In genomic region chr22:46046299-46046685, GRCh38 we compare ENCODE assay signal across 10 cellular contexts.
DNase-seq lines count a peak whose midpoint lies in the region; ATAC-seq and TF ChIP-seq lines count a peak whose summit lies in the region.
"Had no signal": no experiment of that assay in that cellular context is flagged by ENCODE, and none has a peak within 500 bp of the region (broad histone marks: within the 10 kb centered on the region; RNA-seq: fewer than 3 reads in every experiment).

No MANE protein-coding gene starts in this region.

- no peak for TF ChIP-seq POLR2A in transverse colon (IDR thresholded peaks at IDR 0.05)

- H3K36me3 Mint-ChIP-seq in activated T-cell treated with anti-CD3 and anti-CD28 coated beads, Interleukin-2, amount 50 U/mL, for 4 hours (ENCODE audit: insufficient read depth): no peaks in the 10 kb centered on the region
- H3K36me3 Mint-ChIP-seq in activated T-cell treated with anti-CD3 and anti-CD28 coated beads, Interleukin-2, amount 50 U/mL, for 24 hours (ENCODE audit: low read depth): no peaks in the 10 kb centered on the region
- no peaks in the 10 kb centered on the region for H3K36me3 Mint-ChIP-seq in naive thymus-derived CD8-positive, alpha-beta T cell
- H3K36me3 Mint-ChIP-seq: activated naive CD8-positive, alpha-beta T cell had no signal

- 70% methylated on average over 5 of the region's 5 CpGs; no CpG with 5 or more reads in 1 of the 2 donors for WGBS in transverse colon (ENCODE audit: low coverage in 1 of 2), 2 donors

- peaks cover 38% of the 10 kb centered on the region for H3K4me1 Mint-ChIP-seq in activated T-cell treated with anti-CD3 and anti-CD28 coated beads, Interleukin-2, amount 50 U/mL, for 4 hours (ENCODE audit: low read depth)
- peaks cover 25% of the 10 kb centered on the region for H3K4me1 Mint-ChIP-seq in activated T-cell treated with anti-CD3 and anti-CD28 coated beads, Interleukin-2, amount 50 U/mL, for 24 hours (ENCODE audit: low read depth)
- H3K4me1 Mint-ChIP-seq in naive thymus-derived CD8-positive, alpha-beta T cell: peaks cover 6 to 63% (median 32%) of the 10 kb centered on the region in 4 donors

- no peaks in the 10 kb centered on the region for H3K36me3 ChIP-seq in transverse colon

- H3K4me3 Mint-ChIP-seq in activated T-cell treated with anti-CD3 and anti-CD28 coated beads, Interleukin-2, amount 50 U/mL, for 4 hours: peak overlapping the region; percentile 8
- H3K4me3 Mint-ChIP-seq in activated T-cell treated with anti-CD3 and anti-CD28 coated beads, Interleukin-2, amount 50 U/mL, for 24 hours: no peak overlapping the region
- H3K4me3 Mint-ChIP-seq in naive thymus-derived CD8-positive, alpha-beta T cell: peak overlapping the region in 7 of 10 donors; percentile 23 to 74 (median 70)

- peak overlapping the region in 1 of 4 donors; percentile 75 for H3K4me3 ChIP-seq in transverse colon

- no peaks in the 10 kb centered on the region for H3K9me3 Mint-ChIP-seq in activated T-cell treated with anti-CD3 and anti-CD28 coated beads, Interleukin-2, amount 50 U/mL, for 4 hours
- no peaks in the 10 kb centered on the region for H3K9me3 Mint-ChIP-seq in activated T-cell treated with anti-CD3 and anti-CD28 coated beads, Interleukin-2, amount 50 U/mL, for 24 hours
- H3K9me3 Mint-ChIP-seq in naive thymus-derived CD8-positive, alpha-beta T cell: no peaks in the 10 kb centered on the region

- no peaks in the 10 kb centered on the region for H3K27me3 ChIP-seq in transverse colon

- TF ChIP-seq CTCF in transverse colon (IDR thresholded peaks at IDR 0.05): no peak

- in situ Hi-C loops in transverse colon (cut with MboI; ENCODE audit: low pct_ligation_motif_present in 1 of 4, low pct_unique_long_range_greater_than_20kb in 1 of 4, low sequenced_read_pairs in 3 of 4): no loop called here

- no peak for TF ChIP-seq EP300 in transverse colon (IDR thresholded peaks at IDR 0.05; ENCODE audit: low read depth)

- H3K9me3 ChIP-seq in transverse colon: no peaks in the 10 kb centered on the region

- no peak for DNase-seq in activated T-cell treated with anti-CD3 and anti-CD28 coated beads, Interleukin-2, amount 50 U/mL, for 4 hours
- DNase-seq in activated T-cell treated with anti-CD3 and anti-CD28 coated beads, Interleukin-2, amount 50 U/mL, for 24 hours: no peak
- DNase-seq in epithelial cell of prostate (ENCODE audit: low read depth, low spot score) (no peak), transverse colon (peak; percentile 10), Ammon's horn (ENCODE audit: low spot score) (no peak), NCI-H226 (no peak)
- no peak for DNase-seq in naive thymus-derived CD8-positive, alpha-beta T cell
- DNase-seq: NCI-H187 treated with DMSO at 0.1 percent for 48 hours had no signal

- H3K27ac ChIP-seq in epithelial cell of prostate: peak overlapping the region; percentile 79
- peak overlapping the region; percentile 91 to 97 (median 94) for H3K27ac ChIP-seq in transverse colon

- peaks cover 32 to 60% (median 46%) of the 10 kb centered on the region in 4 donors for H3K4me1 ChIP-seq in transverse colon

- POLR2A ChIA-PET in naive thymus-derived CD8-positive, alpha-beta T cell (lab: Charles Lee): interaction anchor here (2.4 to 6.4 kb wide), 2 partner anchors 10 to 33 kb away, joined by 31 to 32 read pairs; no protein-coding TSS in a partner anchor

- ATAC-seq in activated T-cell treated with anti-CD3 and anti-CD28 coated beads, Interleukin-2, amount 50 U/mL, for 4 hours: no peak
- ATAC-seq in naive thymus-derived CD8-positive, alpha-beta T cell: no peak
- no peak for ATAC-seq in HG02678 (IDR thresholded peaks at IDR 0.05; ENCODE audit: unreplicated experiment)

- H3K27ac Mint-ChIP-seq in activated T-cell treated with anti-CD3 and anti-CD28 coated beads, Interleukin-2, amount 50 U/mL, for 24 hours: no peak overlapping the region
- peak overlapping the region in 8 of 10 donors; percentile 40 to 91 (median 68) for H3K27ac Mint-ChIP-seq in naive thymus-derived CD8-positive, alpha-beta T cell
- H3K27ac Mint-ChIP-seq: activated naive CD8-positive, alpha-beta T cell had no signal

- intact Hi-C loops in transverse colon (cut with DNase I; ENCODE audit: low total_unique reads): no loop called here

- H3K27me3 Mint-ChIP-seq in activated T-cell treated with anti-CD3 and anti-CD28 coated beads, Interleukin-2, amount 50 U/mL, for 4 hours (ENCODE audit: low read depth): no peaks in the 10 kb centered on the region
- no peaks in the 10 kb centered on the region for H3K27me3 Mint-ChIP-seq in activated T-cell treated with anti-CD3 and anti-CD28 coated beads, Interleukin-2, amount 50 U/mL, for 24 hours
- no peaks in the 10 kb centered on the region for H3K27me3 Mint-ChIP-seq in naive thymus-derived CD8-positive, alpha-beta T cell
- H3K27me3 Mint-ChIP-seq: activated naive CD8-positive, alpha-beta T cell had no signal
